24 cellular contexts compared by ENCODE assay signal in genomic region chr15:40243126-40243810, GRCh38. TPM values are rescaled to one million over a fixed set of nuclear protein-coding genes. Genes with fewer than 3 reads are reported as not detected.
DNase-seq lines count a peak whose midpoint lies in the region; ATAC-seq, FAIRE-seq and TF ChIP-seq lines count a peak whose summit lies in the region.
"Had no signal": no experiment of that assay in that cellular context is flagged by ENCODE, and none has a peak within 500 bp of the region (broad histone marks: within the 10 kb centered on the region; RNA-seq: fewer than 3 reads in every experiment).

No MANE protein-coding gene starts in this region.

- no peaks in the 10 kb centered on the region for H3K9me1 ChIP-seq in K562 (ENCODE audit: control insufficient read depth, insufficient read depth, low read length)

- BruUV-seq in K562 (replicated peaks; lab: Mats Ljungman, UMichigan), result no TSS peak

- H2AK5ac ChIP-seq in trophoblast cell (ENCODE audit: low read length), result no peak overlapping the region

- intact Hi-C loops in K562 (cut with micrococcal nuclease), result no loop called here

- H3K9me3 ChIP-seq in K562 (replicated peaks; ENCODE audit: control insufficient read depth, insufficient read depth, low read depth, low read length) (no peaks in the 10 kb centered on the region), trophoblast cell (ENCODE audit: insufficient read depth, low read depth, low read length) (peaks cover 2% of the 10 kb centered on the region)
- H3K9me3 ChIP-seq: BE2C, HAP-1, tibial nerve had no signal

- no peak overlapping the region for H2BK5ac ChIP-seq in trophoblast cell (ENCODE audit: low read depth, low read length, poor library complexity)

- TF ChIP-seq RAD21 in K562 (CRISPR knock-in tag; conservative IDR thresholded peaks at IDR 0.05 in 1 of 2, IDR thresholded peaks at IDR 0.05 in 1 of 2), result peak in 1 of 2 experiments; percentile 12; a peak in 1 of 4 replicates

- in situ Hi-C loops in K562 (cut with MboI) (no loop called here), GM13977 (cut with MboI; ENCODE audit: low pct_unique_long_range_greater_than_20kb, low sequenced_read_pairs, unreplicated experiment) (no loop called here)

- H3K4me3 ChIP-seq in H7 (ENCODE audit: insufficient read depth, low read depth, low read length) (no peak overlapping the region), K562 (no peak overlapping the region), trophoblast cell (ENCODE audit: low read depth, low read length) (no peak overlapping the region)
- H3K4me3 ChIP-seq: HAP-1, tibial nerve had no signal

- TF ChIP-seq EP300 in K562 (IDR thresholded peaks at IDR 0.05; ENCODE audit: low read length), result peak; percentile 39; the same call in 1 of the 2 replicates

- TF ChIP-seq POLR2A in K562 (conservative IDR thresholded peaks at IDR 0.05), result no peak

- peak overlapping the region in 1 of 2 experiments; percentile 43; a peak in 1 of 4 replicates for H3K9ac ChIP-seq in K562 (ENCODE audit: insufficient read depth in 1 of 2, low read depth in 2 of 2, low read length in 2 of 2)
- H3K9ac ChIP-seq in trophoblast cell (ENCODE audit: low read length), result no peak overlapping the region

- H3K79me2 ChIP-seq in K562 (ENCODE audit: control insufficient read depth, insufficient read depth, low read length) (no peaks in the 10 kb centered on the region), trophoblast cell (ENCODE audit: control insufficient read depth, insufficient read depth, low read length, poor library complexity) (peaks cover 3% of the 10 kb centered on the region)

- FAIRE-seq in K562 (lab: Jason Lieb, UNC), result peak; percentile 81

- H3K18ac ChIP-seq in trophoblast cell (ENCODE audit: low read length), result no peak overlapping the region

- CTCF ChIA-PET in K562 (lab: Yijun Ruan, JAX; ENCODE audit: low intra/inter-chr PET ratio), result interaction anchor here (0.6 kb wide), 1 partner anchor 457 kb away, joined by 3 read pairs; no protein-coding TSS in a partner anchor

- H3K14ac ChIP-seq in trophoblast cell (ENCODE audit: low read length), result no peak overlapping the region

- peak overlapping the region; percentile 26 for H3K4me2 ChIP-seq in K562 (ENCODE audit: insufficient read depth, low read length)
- no peak overlapping the region for H3K4me2 ChIP-seq in trophoblast cell (ENCODE audit: low read length)

- no peak overlapping the region for H2BK12ac ChIP-seq in trophoblast cell (ENCODE audit: low read length)

- no peaks in the 10 kb centered on the region for H3K36me3 ChIP-seq in H7 (replicated peaks; ENCODE audit: control insufficient read depth, insufficient read depth, low read length)
- no peaks in the 10 kb centered on the region for H3K36me3 ChIP-seq in K562 (ENCODE audit: control insufficient read depth, insufficient read depth, low read length)
- H3K36me3 ChIP-seq in trophoblast cell (ENCODE audit: control insufficient read depth in 1 of 2, insufficient read depth in 2 of 2, low read length in 2 of 2), result no peaks in the 10 kb centered on the region
- H3K36me3 ChIP-seq: BE2C, HAP-1, tibial nerve had no signal

- peaks cover 4% of the 10 kb centered on the region for H3K27me3 ChIP-seq in H7 (ENCODE audit: control insufficient read depth, insufficient read depth, low read length)
- peaks cover 0 to 17% of the 10 kb centered on the region in 2 experiments; a peak in 2 of 5 replicates for H3K27me3 ChIP-seq in K562 (ENCODE audit: control insufficient read depth in 2 of 2, insufficient read depth in 2 of 2, low read length in 2 of 2)
- H3K27me3 ChIP-seq in trophoblast cell (ENCODE audit: insufficient read depth, low read length), result no peaks in the 10 kb centered on the region
- H3K27me3 ChIP-seq: BE2C had no signal

- POLR2A ChIA-PET in K562 (lab: Yijun Ruan, JAX), result interaction anchor here (1.0 to 2.1 kb wide), 5 partner anchors 10 to 22 kb away, joined by 3 to 8 read pairs (median 4); no protein-coding TSS in a partner anchor

- H3K27ac ChIP-seq in K562 (ENCODE audit: extremely low read depth, low read depth, low read length) (no peak overlapping the region), trophoblast cell (ENCODE audit: low read depth, low read length) (no peak overlapping the region)
- H3K27ac ChIP-seq: tibial nerve had no signal

- peak; percentile 68 for ATAC-seq in K562

- H4K91ac ChIP-seq in trophoblast cell (ENCODE audit: low read depth, low read length), result peak overlapping the region; percentile 29

- H3K4ac ChIP-seq in trophoblast cell (ENCODE audit: low read depth, low read length), result no peak overlapping the region

- 12% methylated on average over 9 of the region's 9 CpGs for WGBS in K562 (ENCODE audit: insufficient coverage, low coverage, missing lambda C conversion rate)
- WGBS in trophoblast cell (ENCODE audit: extremely low coverage, insufficient coverage, insufficient read length), result no CpG with 5 or more reads among the region's 9 CpGs

- H3K4me1 ChIP-seq in K562 (replicated peaks in 1 of 2; ENCODE audit: control insufficient read depth in 2 of 2, insufficient read depth in 2 of 2, low read length in 2 of 2) (peaks cover 24 to 42% of the 10 kb centered on the region in 2 experiments; a peak in 4 of 5 replicates), trophoblast cell (ENCODE audit: control insufficient read depth in 1 of 2, insufficient read depth in 2 of 2, low read length in 2 of 2) (peaks cover 42 to 49% of the 10 kb centered on the region in 2 experiments)
- H3K4me1 ChIP-seq: BE2C had no signal

- no peaks in the 10 kb centered on the region for H4K20me1 ChIP-seq in K562 (replicated peaks; ENCODE audit: control insufficient read depth, insufficient read depth, low read length)

- H3K79me1 ChIP-seq in trophoblast cell (ENCODE audit: low read length), result peaks cover 23% of the 10 kb centered on the region

- H2AFZ ChIP-seq in K562 (ENCODE audit: low read depth, low read length), result peak overlapping the region; percentile 73
- H2AFZ ChIP-seq in trophoblast cell (ENCODE audit: insufficient read depth, low read length, poor library complexity), result no peak overlapping the region

- H2BK120ac ChIP-seq in trophoblast cell (ENCODE audit: insufficient read depth, low read length, poor library complexity), result no peak overlapping the region

- H4K12ac ChIP-seq in trophoblast cell (ENCODE audit: low read depth, low read length), result no peak overlapping the region

- H3K23ac ChIP-seq in trophoblast cell (ENCODE audit: low read length), result no peak overlapping the region

- no peak overlapping the region for H4K8ac ChIP-seq in trophoblast cell (ENCODE audit: low read depth, low read length)

- DNase-seq in H7, result peak; percentile 25
- DNase-seq in MV-4-11 (lab: John Stamatoyannopoulos, UW), result peak; percentile 15
- DNase-seq in K562 (ENCODE audit: extremely low read depth in 1 of 4, low spot score in 3 of 4), result peak; percentile 52 to 72 (median 62)
- DNase-seq in trophoblast cell, result no peak
- no peak for DNase-seq in GM13977 (ENCODE audit: low spot score)
- DNase-seq in NCI-H748 (lab: John Stamatoyannopoulos, UW; ENCODE audit: unreplicated experiment), result no peak
- no peak for DNase-seq in stimulated activated naive CD4-positive, alpha-beta T cell treated with Interleukin-2 at 50 U/mL for 16 hours (lab: John Stamatoyannopoulos, UW)
- DNase-seq: activated B cell treated with CpG ODN at 0.5 μM for 24 hours; activated naive CD8-positive, alpha-beta T cell treated with anti-CD3 and anti-CD28 coated beads for 36 hours; BE2C; DND-41; effector CD8-positive, alpha-beta T cell; NCI-H1417; NCI-H2171; NCI-H524 treated with DMSO at 0.1 percent for 48 hours; stimulated activated CD4-positive, alpha-beta T cell treated with anti-CD3 and anti-CD28 coated beads, Interleukin-1b, Interleukin-23, amount 100 ng/mL, for 48 hours; stimulated activated naive CD4-positive, alpha-beta T cell had no signal

- TF ChIP-seq CTCF in K562 (IDR thresholded peaks at IDR 0.05 in 2 of 3, conservative IDR thresholded peaks at IDR 0.05 in 1 of 3; ENCODE audit: insufficient read depth in 2 of 3, low read depth in 1 of 3, low read length in 3 of 3) (peak; percentile 10 to 29 (median 14); a peak in 2 of 6 replicates), GM13977 (IDR thresholded peaks at IDR 0.05; ENCODE audit: extremely low read depth, insufficient read depth, missing control alignments) (no peak)

RNA-seq across cellular contexts. Expression of gene PAK6, which starts 4.4 kb away (rescaled TPM):
- 4.9 and 8.4 TPM in 2 replicates for total RNA-seq in H7 (2014; rRNA removed; shearing (Covaris generic))
- 0.25 and 1.3 TPM in 2 replicates for total RNA-seq in K562 (2011; cell fraction: chromatin; rRNA removed; ENCODE audit: low replicate concordance)
- total RNA-seq in K562 (2011; cell fraction: nucleolus; rRNA removed), result 0.66 and 1.8 TPM in 2 replicates
- total RNA-seq in K562 (2011; cell fraction: nucleoplasm; rRNA removed), result 0.15 and 1.8 TPM in 2 replicates
- total RNA-seq in K562 (2014; rRNA removed) (0.08 and 0.09 TPM in 2 replicates), K562 (2014; rRNA removed; fragmentation: Illumina TruSeq; extraction: Trizol) (0.22 TPM in 1 of 2 replicates, not detected in the other), K562 (2015; rRNA removed; fragmentation: Illumina TruSeq; extraction: Trizol) (0.08 TPM in 1 of 2 replicates, not detected in the other), K562 (2021) (0.20 and 0.47 TPM in 2 replicates)
- polyA plus RNA-seq in K562 (2011; rRNA removed) (0.28 and 0.74 TPM in 2 replicates), K562 (2014; fragmentation: Illumina TruSeq; extraction: Trizol) (0.16 and 0.33 TPM in 2 replicates), K562 (2014; fragmentation: Nextera tagmentation; extraction: Ambion mirVana) (under 1 TPM in 1 of 2 experiments, not detected in 1; 0.03 TPM), K562 (2014; rRNA removed) (0.04 and 0.07 TPM in 2 replicates)
- polyA plus RNA-seq in K562 (2011; cell fraction: cytosol; rRNA removed), result 0.25 and 2.2 TPM in 2 replicates
- 0.18 and 2.1 TPM in 2 replicates for polyA plus RNA-seq in K562 (2011; cell fraction: nucleus; rRNA removed)
- 0.17 and 0.33 TPM in 2 replicates for polyA plus RNA-seq in K562 (2012)
- polyA minus RNA-seq in K562 (2011; rRNA and poly(A)+ RNA removed), result 0.15 and 0.25 TPM in 2 replicates
- polyA minus RNA-seq in K562 (2011; cell fraction: cytosol; rRNA and poly(A)+ RNA removed), result 1.1 TPM in 1 of 2 replicates, not detected in the other
- polyA minus RNA-seq in K562 (2011; cell fraction: nucleus; rRNA and poly(A)+ RNA removed), result 0.33 and 2.3 TPM in 2 replicates
- 8.4 and 8.5 TPM in 2 replicates for polyA plus RNA-seq in trophoblast cell (2013)

RNA-seq across cellular contexts. Expression of gene ANKRD63, which starts 39.6 kb away (rescaled TPM):
- 0.22 and 0.45 TPM in 2 replicates for total RNA-seq in H7 (2014; rRNA removed; shearing (Covaris generic))
- 1.5 TPM in 1 of 2 replicates, not detected in the other for total RNA-seq in K562 (2011; cell fraction: chromatin; rRNA removed; ENCODE audit: low replicate concordance)
- total RNA-seq in K562 (2011; cell fraction: nucleolus; rRNA removed), result 0.92 and 2.5 TPM in 2 replicates
- total RNA-seq in K562 (2011; cell fraction: nucleoplasm; rRNA removed), result not detected in 2 replicates
- 2.0 and 2.5 TPM in 2 replicates for total RNA-seq in K562 (2014; rRNA removed)
- not detected in 2 replicates for total RNA-seq in K562 (2014; rRNA removed; fragmentation: Illumina TruSeq; extraction: Trizol)
- not detected in 2 replicates for total RNA-seq in K562 (2015; rRNA removed; fragmentation: Illumina TruSeq; extraction: Trizol)
- total RNA-seq in K562 (2021), result 1.8 and 2.5 TPM in 2 replicates
- polyA plus RNA-seq in K562 (2011; rRNA removed), result 0.19 TPM in 1 of 2 replicates, not detected in the other
- 0.24 and 2.1 TPM in 2 replicates for polyA plus RNA-seq in K562 (2011; cell fraction: cytosol; rRNA removed)
- 2.7 and 5.3 TPM in 2 replicates for polyA plus RNA-seq in K562 (2011; cell fraction: nucleus; rRNA removed)
- polyA plus RNA-seq in K562 (2012), result 0.60 and 1.1 TPM in 2 replicates
- not detected in 2 replicates for polyA plus RNA-seq in K562 (2014; fragmentation: Illumina TruSeq; extraction: Trizol)
- not detected for polyA plus RNA-seq in K562 (2014; fragmentation: Nextera tagmentation; extraction: Ambion mirVana)
- polyA plus RNA-seq in K562 (2014; rRNA removed), result 0.63 and 1.3 TPM in 2 replicates
- polyA minus RNA-seq in K562 (2011; rRNA and poly(A)+ RNA removed), result not detected in 2 replicates
- 1.5 and 3.5 TPM in 2 replicates for polyA minus RNA-seq in K562 (2011; cell fraction: cytosol; rRNA and poly(A)+ RNA removed)
- 3.4 and 3.7 TPM in 2 replicates for polyA minus RNA-seq in K562 (2011; cell fraction: nucleus; rRNA and poly(A)+ RNA removed)
- polyA plus RNA-seq in trophoblast cell (2013), result 0.15 and 0.21 TPM in 2 replicates
- total RNA-seq: activated B cell treated with CpG ODN at 0.5 μM for 24 hours; activated naive CD8-positive, alpha-beta T cell treated with anti-CD3 and anti-CD28 coated beads for 36 hours; activated T-helper 1 cell treated with anti-CD3 and anti-CD28 coated beads, Interleukin-12 subunit alpha, Interleukin-12 subunit beta, Interleukin-2, Interleukin-4 antibody, amounts not matched to agents 30 ng/mL and 10 ng/mL and 1 ng/mL, durations not matched to agents 14 hours and 24 hours and 36 hours; HT-29; progenitor cell of endocrine pancreas; skeletal muscle tissue; T-helper 1 cell treated with Interleukin-12 subunit alpha and Interleukin-12 subunit beta and Interleukin-4 antibody, amounts not matched to agents 30 ng/mL and 1 ng/mL, for 36 hours; tibial nerve had no signal

Comparison
In these comparisons a context has a peak if more than half of its experiments do, and no peak if none do; other contexts are left out.
1. DNase-seq: peak in H7 (single experiment), MV-4-11 (single experiment) and K562 (4 of 4); none in trophoblast cell (0 of 2), GM13977 (single experiment), NCI-H748 (single experiment) and stimulated activated naive CD4-positive, alpha-beta T cell treated with Interleukin-2 at 50 U/mL for 16 hours (single experiment).